8 cellular contexts compared by ENCODE assay signal in the genomic region with DNA sequence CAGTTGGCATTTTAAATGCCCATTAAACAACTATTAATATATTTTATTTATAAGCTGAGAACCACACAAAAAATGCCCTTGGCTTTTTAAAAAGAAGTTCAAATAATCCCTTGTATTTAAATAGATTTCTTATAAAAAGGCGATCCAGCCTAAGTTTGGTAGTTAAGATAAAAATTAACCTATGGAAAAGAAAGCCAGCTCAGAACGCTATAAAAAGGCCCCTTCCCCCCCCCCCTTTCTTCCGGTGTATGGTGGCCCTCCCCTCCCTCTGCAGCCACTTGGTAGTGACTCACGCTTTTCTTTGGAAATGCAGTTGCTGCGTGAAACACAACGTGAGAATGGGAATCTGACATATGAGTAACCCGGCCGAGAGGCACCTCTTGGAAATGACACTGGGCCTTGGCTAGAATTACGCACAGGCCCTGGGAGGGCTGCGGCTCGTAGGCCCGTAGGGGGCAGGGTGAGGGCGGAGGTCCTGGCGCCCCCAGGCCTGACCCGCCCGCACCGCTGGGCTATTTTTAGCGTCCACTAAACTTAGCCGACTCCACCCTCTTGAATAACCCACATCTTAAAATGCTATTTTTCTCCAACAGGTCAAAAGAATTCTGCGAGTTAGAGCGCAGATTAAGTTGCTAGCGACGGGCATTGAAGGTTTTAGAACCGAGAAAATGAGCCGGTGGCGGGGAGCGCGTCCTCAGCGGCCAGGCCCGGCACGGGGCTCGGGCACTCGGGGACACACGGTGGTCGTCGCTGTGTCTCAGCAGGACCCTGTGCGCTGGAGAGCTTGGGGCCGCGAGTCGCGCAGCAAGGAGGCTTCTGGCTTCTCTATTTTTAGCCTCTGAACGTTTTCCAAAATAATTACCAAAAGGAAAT.
DNase-seq lines count a peak whose midpoint lies in the region; ATAC-seq, FAIRE-seq and TF ChIP-seq lines count a peak whose summit lies in the region.

No MANE protein-coding gene starts in this region.

- H3K27ac ChIP-seq in CD4-positive, alpha-beta T cell (ENCODE audit: low read depth, low read length), result peak overlapping the region; percentile 15
- H3K27ac ChIP-seq in KMS-11, result peak overlapping the region; percentile 99
- H3K27ac ChIP-seq in rectal smooth muscle tissue (ENCODE audit: low read depth, low read length), result peak overlapping the region; percentile 96

- POLR2A ChIA-PET in CD4-positive, alpha-beta T cell (lab: Charles Lee), result interaction anchor here (0.6 to 1.9 kb wide), 6 partner anchors 15 to 168 kb away, joined by 3 to 9 read pairs (median 4); a partner anchor contains a TSS

- DNase-seq in CD4-positive, alpha-beta T cell, result peak in 4 of 10 experiments; percentile 19 to 31 (median 22)
- DNase-seq in astrocyte of the cerebellum (ENCODE audit: low read depth) (peak; percentile 95), hepatic stellate cell (ENCODE audit: low spot score) (peak; percentile 95), urothelium cell line (ENCODE audit: low spot score) (peak; percentile 93)

- no peaks in the 10 kb centered on the region for H3K36me3 Mint-ChIP-seq in CD4-positive, alpha-beta T cell (ENCODE audit: low read depth)
- H3K36me3 Mint-ChIP-seq in T-helper 1 cell treated with Interleukin-12 subunit alpha and Interleukin-12 subunit beta and Interleukin-4 antibody, amounts not matched to agents 30 μg/mL and 1 μg/mL, for 36 hours (ENCODE audit: low read depth), result peaks cover 11% of the 10 kb centered on the region

- intact Hi-C loops in CD4-positive, alpha-beta T cell (cut with DNase I, micrococcal nuclease), result loop anchor here (1.0 to 10.0 kb wide), 5 partner anchors 42 to 234 kb away; a partner anchor contains a TSS

- no peaks in the 10 kb centered on the region for H3K27me3 Mint-ChIP-seq in CD4-positive, alpha-beta T cell
- H3K27me3 Mint-ChIP-seq in T-helper 1 cell treated with Interleukin-12 subunit alpha and Interleukin-12 subunit beta and Interleukin-4 antibody, amounts not matched to agents 30 μg/mL and 1 μg/mL, for 36 hours (ENCODE audit: low read depth), result no peaks in the 10 kb centered on the region

- no peaks in the 10 kb centered on the region for H3K9me3 ChIP-seq in CD4-positive, alpha-beta T cell (ENCODE audit: control insufficient read depth, low read length)

- peak overlapping the region; percentile 97 for H3K4me2 ChIP-seq in KMS-11

- no peak for TF ChIP-seq CTCF in CD4-positive, alpha-beta T cell (IDR thresholded peaks at IDR 0.05)
- TF ChIP-seq CTCF in KMS-11 (conservative IDR thresholded peaks at IDR 0.05; ENCODE audit: low read depth, low read length), result 0 out of 2 replicates have a peak, but pooled peaks have one; percentile 23
- no peak for TF ChIP-seq CTCF in astrocyte of the cerebellum (IDR thresholded peaks at IDR 0.05; ENCODE audit: low read depth, low read length, missing control alignments)

- H3K27me3 ChIP-seq in CD4-positive, alpha-beta T cell (ENCODE audit: control insufficient read depth, insufficient read depth, low read length), result no peaks in the 10 kb centered on the region
- H3K27me3 ChIP-seq in KMS-11 (ENCODE audit: insufficient read depth, low read depth) (no peaks in the 10 kb centered on the region), rectal smooth muscle tissue (ENCODE audit: control insufficient read depth, insufficient read depth, low read length) (no peaks in the 10 kb centered on the region)

- H3K79me2 ChIP-seq in KMS-11 (ENCODE audit: insufficient read depth, low read depth), result 0 out of 2 replicates have a peak, but pooled peaks cover 6% of the 10 kb centered on the region

- CTCF ChIA-PET in CD4-positive, alpha-beta T cell (lab: Charles Lee), result no interaction called here

- ATAC-seq in CD4-positive, alpha-beta T cell (ENCODE audit: poor library complexity), result peak; percentile 43
- ATAC-seq in GM21515 (IDR thresholded peaks at IDR 0.05; ENCODE audit: unreplicated experiment), result peak; percentile 24

- no peaks in the 10 kb centered on the region for H3K9me3 Mint-ChIP-seq in CD4-positive, alpha-beta T cell
- H3K9me3 Mint-ChIP-seq in T-helper 1 cell treated with Interleukin-12 subunit alpha and Interleukin-12 subunit beta and Interleukin-4 antibody, amounts not matched to agents 30 μg/mL and 1 μg/mL, for 36 hours, result peaks cover 18% of the 10 kb centered on the region

- no peak overlapping the region for H3K4me3 ChIP-seq in KMS-11 (IDR thresholded peaks at IDR 0.05; ENCODE audit: insufficient read depth, low read depth, low read length)
- peak overlapping the region; percentile 35 for H3K4me3 ChIP-seq in astrocyte of the cerebellum (ENCODE audit: low read depth, low read length)
- H3K4me3 ChIP-seq in rectal smooth muscle tissue (ENCODE audit: low read length), result peak overlapping the region; percentile 75

- peaks cover 30% of the 10 kb centered on the region for H3K4me1 Mint-ChIP-seq in CD4-positive, alpha-beta T cell (ENCODE audit: low read depth)
- peaks cover 55% of the 10 kb centered on the region for H3K4me1 Mint-ChIP-seq in T-helper 1 cell treated with Interleukin-12 subunit alpha and Interleukin-12 subunit beta and Interleukin-4 antibody, amounts not matched to agents 30 μg/mL and 1 μg/mL, for 36 hours (ENCODE audit: low read depth)

- H3K36me3 ChIP-seq in KMS-11 (ENCODE audit: insufficient read depth) (no peaks in the 10 kb centered on the region), rectal smooth muscle tissue (ENCODE audit: control insufficient read depth, insufficient read depth, low read length) (no peaks in the 10 kb centered on the region)

- H3K27ac Mint-ChIP-seq in CD4-positive, alpha-beta T cell, result peak overlapping the region; percentile 77
- peak overlapping the region; percentile 99 for H3K27ac Mint-ChIP-seq in T-helper 1 cell treated with Interleukin-12 subunit alpha and Interleukin-12 subunit beta and Interleukin-4 antibody, amounts not matched to agents 30 μg/mL and 1 μg/mL, for 36 hours

- no peak for FAIRE-seq in urothelium cell line (lab: Jason Lieb, UNC)

- in situ Hi-C loops in astrocyte of the cerebellum (cut with HindIII; ENCODE audit: low sequenced_read_pairs), result no loop called here

- H2AFZ ChIP-seq in KMS-11 (ENCODE audit: low read depth), result peak overlapping the region; percentile 43

- H3K4me3 Mint-ChIP-seq in CD4-positive, alpha-beta T cell, result peak overlapping the region; percentile 83
- peak overlapping the region; percentile 83 for H3K4me3 Mint-ChIP-seq in T-helper 1 cell treated with Interleukin-12 subunit alpha and Interleukin-12 subunit beta and Interleukin-4 antibody, amounts not matched to agents 30 μg/mL and 1 μg/mL, for 36 hours

- H3K4me1 ChIP-seq in KMS-11 (ENCODE audit: low read depth, poor library complexity, severe bottlenecking), result peaks cover 59% of the 10 kb centered on the region
- H3K4me1 ChIP-seq in rectal smooth muscle tissue (ENCODE audit: control insufficient read depth, insufficient read depth, low read length), result peaks cover 28% of the 10 kb centered on the region

- H3K9ac ChIP-seq in KMS-11, result peak overlapping the region; percentile 96
- H3K9ac ChIP-seq in rectal smooth muscle tissue (ENCODE audit: low read length), result peak overlapping the region; percentile 50

- H4K20me1 ChIP-seq in KMS-11 (ENCODE audit: insufficient read depth), result no peaks in the 10 kb centered on the region

Comparison
In these comparisons a context has a peak if more than half of its experiments do, and no peak if none do; other contexts are left out.
1. H3K27ac ChIP-seq: peak in every context shown above with its lines; median percentile 99 in KMS-11; 96 in rectal smooth muscle tissue; 15 in CD4-positive, alpha-beta T cell.